ENCODE assay signal across 1 cellular context in genomic region chr4:76736434-76736833, GRCh38.
TF ChIP-seq lines count a peak whose summit lies in the region.

No MANE protein-coding gene starts in this region.

TF ChIP-seq in GM23338, 12 proteins besides CTCF, POLR2A, EP300 and RAD21 (continued from another document):
- no peak for TF ChIP-seq ZNF462 (CRISPR knock-in tag; IDR thresholded peaks at IDR 0.05)
